In genomic region chrX:121283921-121284320, GRCh38 we compare ENCODE assay signal across 15 cellular contexts.
DNase-seq lines count a peak whose midpoint lies in the region; ATAC-seq lines count a peak whose summit lies in the region.
"Had no signal": no experiment of that assay in that cellular context is flagged by ENCODE, and none has a peak within 500 bp of the region (broad histone marks: within the 10 kb centered on the region; RNA-seq: fewer than 3 reads in every experiment).

No MANE protein-coding gene starts in this region.

- DNase-seq in head of caudate nucleus (no peak), GM19238 (ENCODE audit: insufficient read length, low spot score) (no peak)
- DNase-seq in effector CD4-positive, alpha-beta T cell: no peak
- DNase-seq: EL, H7, NCI-H1092 treated with DMSO at 0.1 percent for 48 hours, NCI-H1694, NCI-H2107, NCI-H2227 treated with DMSO at 0.1 percent for 48 hours, NCI-H524 had no signal

- intact Hi-C loops in head of caudate nucleus (cut with DNase I): no loop called here

- ATAC-seq in GM18867 (IDR thresholded peaks at IDR 0.05; ENCODE audit: unreplicated experiment) (peak; percentile 69), GM21367 (IDR thresholded peaks at IDR 0.05; ENCODE audit: unreplicated experiment) (peak; percentile 49), HG03175 (IDR thresholded peaks at IDR 0.05; ENCODE audit: unreplicated experiment) (peak; percentile 61), HG03565 (IDR thresholded peaks at IDR 0.05; ENCODE audit: unreplicated experiment) (no peak)
- ATAC-seq: Panc1 had no signal
